17 cellular contexts compared by ENCODE assay signal in the genomic region with DNA sequence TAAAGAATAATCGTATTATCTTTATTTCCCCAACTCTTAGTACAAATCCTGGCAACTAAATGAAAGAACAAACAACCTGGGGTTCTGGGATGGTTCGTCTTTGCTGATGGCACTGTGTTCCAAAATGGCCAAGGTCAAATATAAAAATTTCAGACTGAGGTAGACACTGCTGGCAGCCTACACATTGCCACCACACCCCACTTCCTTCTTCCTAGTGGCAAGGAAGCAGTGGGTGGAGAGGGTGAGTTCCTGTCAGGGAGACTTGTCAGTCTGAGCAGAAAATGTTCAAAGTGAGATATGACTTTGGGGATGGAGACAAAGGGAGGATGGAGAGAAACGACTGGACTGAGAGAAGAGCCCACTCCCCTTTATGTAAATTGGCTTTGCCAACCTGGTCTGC.
DNase-seq lines count a peak whose midpoint lies in the region; ATAC-seq and TF ChIP-seq lines count a peak whose summit lies in the region.
"Had no signal": no experiment of that assay in that cellular context is flagged by ENCODE, and none has a peak within 500 bp of the region (broad histone marks: within the 10 kb centered on the region; RNA-seq: fewer than 3 reads in every experiment).

No MANE protein-coding gene starts in this region.

- peaks cover 14% of the 10 kb centered on the region for H3K4me1 Mint-ChIP-seq in activated CD8-positive, alpha-beta memory T cell treated with anti-CD3 and anti-CD28 coated beads, Interleukin-2, amount 10 ng/mL, durations not matched to agents 7 days and 5 days
- peaks cover 12 to 18% (median 17%) of the 10 kb centered on the region in 3 donors for H3K4me1 Mint-ChIP-seq in CD8-positive, alpha-beta memory T cell
- no peaks in the 10 kb centered on the region for H3K4me1 Mint-ChIP-seq in progenitor cell of endocrine pancreas (ENCODE audit: low read depth)

- peaks cover 67% of the 10 kb centered on the region for H3K36me3 ChIP-seq in thoracic aorta
- H3K36me3 ChIP-seq in CD8-positive, alpha-beta memory T cell (ENCODE audit: insufficient read depth, low read length) = no peaks in the 10 kb centered on the region
- H3K36me3 ChIP-seq: adrenal gland, MG63, transverse colon had no signal

- H3K27me3 ChIP-seq in right cardiac atrium (ENCODE audit: control insufficient read depth, insufficient read depth) (no peaks in the 10 kb centered on the region), thoracic aorta (replicated peaks; ENCODE audit: insufficient read depth) (no peaks in the 10 kb centered on the region)
- no peaks in the 10 kb centered on the region for H3K27me3 ChIP-seq in CD8-positive, alpha-beta memory T cell (ENCODE audit: insufficient read depth, low read length, poor library complexity, severe bottlenecking)
- H3K27me3 ChIP-seq: adrenal gland, foreskin keratinocyte, MG63, transverse colon had no signal

- H3K9me3 Mint-ChIP-seq in activated CD8-positive, alpha-beta memory T cell treated with anti-CD3 and anti-CD28 coated beads, Interleukin-2, amount 10 ng/mL, durations not matched to agents 7 days and 5 days (ENCODE audit: low read depth) = no peaks in the 10 kb centered on the region
- H3K9me3 Mint-ChIP-seq in CD8-positive, alpha-beta memory T cell = peaks cover 0 to 3% (median 0%) of the 10 kb centered on the region in 5 donors
- no peaks in the 10 kb centered on the region for H3K9me3 Mint-ChIP-seq in progenitor cell of endocrine pancreas (ENCODE audit: low read depth)
- H3K9me3 Mint-ChIP-seq: activated T-cell treated with anti-CD3 and anti-CD28 coated beads, Interleukin-2, amount 50 U/mL, for 24 hours had no signal

- POLR2A ChIA-PET in CD8-positive, alpha-beta memory T cell (lab: Charles Lee) = no interaction called here

- H3K4me3 ChIP-seq in right cardiac atrium (ENCODE audit: low read length) (no peak overlapping the region), thoracic aorta (no peak overlapping the region)
- no peak overlapping the region for H3K4me3 ChIP-seq in CD8-positive, alpha-beta memory T cell (ENCODE audit: low read length)
- H3K4me3 ChIP-seq: adrenal gland, MG63, transverse colon had no signal

- no peak overlapping the region for H3K27ac Mint-ChIP-seq in activated CD8-positive, alpha-beta memory T cell treated with anti-CD3 and anti-CD28 coated beads, Interleukin-2, amount 10 ng/mL, durations not matched to agents 7 days and 5 days
- H3K27ac Mint-ChIP-seq in CD8-positive, alpha-beta memory T cell = peak overlapping the region in 3 of 8 donors; percentile 11 to 22 (median 13)
- H3K27ac Mint-ChIP-seq in progenitor cell of endocrine pancreas = no peak overlapping the region
- H3K27ac Mint-ChIP-seq: activated T-cell treated with anti-CD3 and anti-CD28 coated beads, Interleukin-2, amount 50 U/mL, for 24 hours had no signal

- CTCF ChIA-PET in activated CD8-positive, alpha-beta memory T cell treated with anti-CD3 and anti-CD28 coated beads, Interleukin-2, amount 10 ng/mL, durations not matched to agents 7 days and 5 days (lab: Charles Lee) = no interaction called here
- CTCF ChIA-PET in CD8-positive, alpha-beta memory T cell (lab: Charles Lee) = no interaction called here

- H3K27me3 Mint-ChIP-seq in activated CD8-positive, alpha-beta memory T cell treated with anti-CD3 and anti-CD28 coated beads, Interleukin-2, amount 10 ng/mL, durations not matched to agents 7 days and 5 days = no peaks in the 10 kb centered on the region
- peaks cover 0 to 6% of the 10 kb centered on the region in 2 donors for H3K27me3 Mint-ChIP-seq in CD8-positive, alpha-beta memory T cell
- H3K27me3 Mint-ChIP-seq in progenitor cell of endocrine pancreas = no peaks in the 10 kb centered on the region
- H3K27me3 Mint-ChIP-seq: activated T-cell treated with anti-CD3 and anti-CD28 coated beads, Interleukin-2, amount 50 U/mL, for 24 hours had no signal

- DNase-seq in activated CD8-positive, alpha-beta memory T cell treated with anti-CD3 and anti-CD28 coated beads, Interleukin-2, amount 10 ng/mL, durations not matched to agents 7 days and 5 days = peak; percentile 43
- no peak for DNase-seq in activated CD8-positive, alpha-beta memory T cell treated with anti-CD3 and anti-CD28 coated beads for 24 hours
- peak; percentile 48 for DNase-seq in UCSD-AML1 (lab: John Stamatoyannopoulos, UW; ENCODE audit: unreplicated experiment)
- no peak for DNase-seq in right cardiac atrium
- no peak for DNase-seq in thoracic aorta (ENCODE audit: low spot score)
- DNase-seq in CD8-positive, alpha-beta memory T cell = no peak
- no peak for DNase-seq in GM13976 (ENCODE audit: low spot score)
- no peak for DNase-seq in progenitor cell of endocrine pancreas (ENCODE audit: low spot score, unreplicated experiment)
- DNase-seq: activated T-cell treated with anti-CD3 and anti-CD28 coated beads, Interleukin-2, amount 50 U/mL, for 24 hours; Caco-2; foreskin keratinocyte; MG63; naive thymus-derived CD8-positive, alpha-beta T cell; NCI-H748 treated with DMSO at 0.1 percent for 48 hours; T-cell; transverse colon had no signal

- TF ChIP-seq CTCF in thoracic aorta (IDR thresholded peaks at IDR 0.05) (no peak), GM13976 (IDR thresholded peaks at IDR 0.05; ENCODE audit: borderline replicate concordance, control extremely low read depth, extremely low read depth, insufficient read depth, missing control alignments) (no peak), progenitor cell of endocrine pancreas (IDR thresholded peaks at IDR 0.05; ENCODE audit: unreplicated experiment) (no peak)

- ATAC-seq in activated CD8-positive, alpha-beta memory T cell treated with anti-CD3 and anti-CD28 coated beads, Interleukin-2, amount 10 ng/mL, durations not matched to agents 7 days and 5 days = peak; percentile 36
- ATAC-seq in right cardiac atrium (peak in 1 of 2 donors; percentile 78), thoracic aorta (ENCODE audit: insufficient number of reproducible peaks, low FRiP score, low read depth) (no peak)
- ATAC-seq: foreskin keratinocyte; naive thymus-derived CD8-positive, alpha-beta T cell had no signal

- in situ Hi-C loops in GM13976 (cut with MboI; ENCODE audit: low sequenced_read_pairs, unreplicated experiment) = no loop called here

- no peaks in the 10 kb centered on the region for H3K9me3 ChIP-seq in right cardiac atrium (ENCODE audit: control insufficient read depth, low read length)
- no peaks in the 10 kb centered on the region for H3K9me3 ChIP-seq in thoracic aorta
- no peaks in the 10 kb centered on the region for H3K9me3 ChIP-seq in CD8-positive, alpha-beta memory T cell (ENCODE audit: low read length)
- H3K9me3 ChIP-seq: adrenal gland, Caco-2, MG63, transverse colon had no signal

- H3K27ac ChIP-seq in right cardiac atrium (ENCODE audit: low read length) = peak overlapping the region; percentile 17
- H3K27ac ChIP-seq in thoracic aorta = peak overlapping the region; percentile 8 to 45
- H3K27ac ChIP-seq in CD8-positive, alpha-beta memory T cell (ENCODE audit: low read depth, low read length) = no peak overlapping the region
- H3K27ac ChIP-seq: foreskin keratinocyte, transverse colon had no signal

- H3K4me1 ChIP-seq in right cardiac atrium (ENCODE audit: control insufficient read depth, insufficient read depth, low read length) (peaks cover 9% of the 10 kb centered on the region), thoracic aorta (ENCODE audit: control insufficient read depth in 1 of 2, low read depth in 2 of 2) (peaks cover 20 to 82% of the 10 kb centered on the region in 2 donors)
- no peaks in the 10 kb centered on the region for H3K4me1 ChIP-seq in CD8-positive, alpha-beta memory T cell (ENCODE audit: insufficient read depth, low read length)
- H3K4me1 ChIP-seq: Caco-2, foreskin keratinocyte, transverse colon had no signal

- H3K4me3 Mint-ChIP-seq in activated CD8-positive, alpha-beta memory T cell treated with anti-CD3 and anti-CD28 coated beads, Interleukin-2, amount 10 ng/mL, durations not matched to agents 7 days and 5 days = no peak overlapping the region
- peak overlapping the region in 2 of 7 donors; percentile 7 to 17 for H3K4me3 Mint-ChIP-seq in CD8-positive, alpha-beta memory T cell
- no peak overlapping the region for H3K4me3 Mint-ChIP-seq in progenitor cell of endocrine pancreas (ENCODE audit: low read depth)
- H3K4me3 Mint-ChIP-seq: activated T-cell treated with anti-CD3 and anti-CD28 coated beads, Interleukin-2, amount 50 U/mL, for 24 hours; naive thymus-derived CD8-positive, alpha-beta T cell; T-cell had no signal

- H3K36me3 Mint-ChIP-seq in activated CD8-positive, alpha-beta memory T cell treated with anti-CD3 and anti-CD28 coated beads, Interleukin-2, amount 10 ng/mL, durations not matched to agents 7 days and 5 days = no peaks in the 10 kb centered on the region
- H3K36me3 Mint-ChIP-seq in CD8-positive, alpha-beta memory T cell = no peaks in the 10 kb centered on the region
- H3K36me3 Mint-ChIP-seq in progenitor cell of endocrine pancreas (ENCODE audit: insufficient read depth) = peaks cover 23% of the 10 kb centered on the region
- H3K36me3 Mint-ChIP-seq: naive thymus-derived CD8-positive, alpha-beta T cell; T-cell had no signal

- intact Hi-C loops in right cardiac atrium (cut with DNase I) = no loop called here

- WGBS in right cardiac atrium = 50% methylated on average over 3 of the region's 3 CpGs

Comparison
In these comparisons a context has a peak if more than half of its experiments do, and no peak if none do; other contexts are left out.
1. DNase-seq: peak in activated CD8-positive, alpha-beta memory T cell treated with anti-CD3 and anti-CD28 coated beads, Interleukin-2, amount 10 ng/mL, durations not matched to agents 7 days and 5 days (single experiment) and UCSD-AML1 (single experiment); none in activated CD8-positive, alpha-beta memory T cell treated with anti-CD3 and anti-CD28 coated beads for 24 hours (single experiment), right cardiac atrium (0 of 3), thoracic aorta (single experiment), CD8-positive, alpha-beta memory T cell (0 of 5), GM13976 (single experiment) and progenitor cell of endocrine pancreas (single experiment).